Comparison of ENCODE assay signal across 18 cellular contexts in genomic region chr20:20079102-20079784, GRCh38. TPM values are rescaled to one million over a fixed set of nuclear protein-coding genes. Genes with fewer than 3 reads are reported as not detected.
DNase-seq lines count a peak whose midpoint lies in the region; ATAC-seq and TF ChIP-seq lines count a peak whose summit lies in the region.
"Had no signal": no experiment of that assay in that cellular context is flagged by ENCODE, and none has a peak within 500 bp of the region (broad histone marks: within the 10 kb centered on the region; RNA-seq: fewer than 3 reads in every experiment).

No MANE protein-coding gene starts in this region.

- H3K36me3 Mint-ChIP-seq in CD4-positive, alpha-beta T cell (ENCODE audit: low read depth) = no peaks in the 10 kb centered on the region
- H3K36me3 Mint-ChIP-seq: activated naive CD4-positive, alpha-beta T cell treated with anti-CD3 and anti-CD28 coated beads, Interleukin-2, amount 10 ng/mL, durations not matched to agents 7 days and 5 days had no signal

- no peak overlapping the region for H3K27ac Mint-ChIP-seq in CD4-positive, alpha-beta T cell
- H3K27ac Mint-ChIP-seq: activated naive CD4-positive, alpha-beta T cell treated with anti-CD3 and anti-CD28 coated beads, Interleukin-2, amount 10 ng/mL, durations not matched to agents 7 days and 5 days had no signal

- POLR2A ChIA-PET in CD4-positive, alpha-beta T cell (lab: Charles Lee) = no interaction called here

- no peak overlapping the region for H3K27ac ChIP-seq in CD4-positive, alpha-beta T cell (ENCODE audit: low read depth, low read length)
- H3K27ac ChIP-seq: neutrophil had no signal

- CTCF ChIA-PET in CD4-positive, alpha-beta T cell (lab: Charles Lee) = no interaction called here

- peak; percentile 97 for ATAC-seq in left colon
- ATAC-seq in HG02852 (IDR thresholded peaks at IDR 0.05; ENCODE audit: unreplicated experiment) = no peak
- ATAC-seq in HG03565 (IDR thresholded peaks at IDR 0.05; ENCODE audit: unreplicated experiment) = no peak
- ATAC-seq in CD4-positive, alpha-beta T cell (ENCODE audit: poor library complexity) = no peak
- ATAC-seq: sciatic nerve had no signal

- H3K27me3 Mint-ChIP-seq in CD4-positive, alpha-beta T cell = peaks cover 19% of the 10 kb centered on the region

- peaks cover 5% of the 10 kb centered on the region for H3K4me1 Mint-ChIP-seq in CD4-positive, alpha-beta T cell (ENCODE audit: low read depth)
- H3K4me1 Mint-ChIP-seq: activated naive CD4-positive, alpha-beta T cell treated with anti-CD3 and anti-CD28 coated beads, Interleukin-2, amount 10 ng/mL, durations not matched to agents 7 days and 5 days had no signal

- no peaks in the 10 kb centered on the region for H3K9me3 Mint-ChIP-seq in CD4-positive, alpha-beta T cell
- H3K9me3 Mint-ChIP-seq: activated naive CD4-positive, alpha-beta T cell treated with anti-CD3 and anti-CD28 coated beads, Interleukin-2, amount 10 ng/mL, durations not matched to agents 7 days and 5 days had no signal

- intact Hi-C loops in left colon (cut with DNase I, micrococcal nuclease) = no loop called here
- intact Hi-C loops in CD4-positive, alpha-beta T cell (cut with DNase I, micrococcal nuclease) = no loop called here

- peaks cover 11% of the 10 kb centered on the region for H3K27me3 ChIP-seq in CD4-positive, alpha-beta T cell (ENCODE audit: control insufficient read depth, insufficient read depth, low read length)

- H3K4me3 Mint-ChIP-seq in CD4-positive, alpha-beta T cell = no peak overlapping the region
- H3K4me3 Mint-ChIP-seq: activated naive CD4-positive, alpha-beta T cell treated with anti-CD3 and anti-CD28 coated beads, Interleukin-2, amount 10 ng/mL, durations not matched to agents 7 days and 5 days had no signal

- DNase-seq in DMS53 (lab: John Stamatoyannopoulos, UW) = peak; percentile 83
- peak; percentile 78 for DNase-seq in NCI-H146 (lab: John Stamatoyannopoulos, UW)
- DNase-seq in NCI-H526 treated with DMSO at 0.1 percent for 48 hours (lab: John Stamatoyannopoulos, UW) = peak; percentile 94
- no peak for DNase-seq in left colon
- DNase-seq in CD4-positive, alpha-beta T cell = no peak
- no peak for DNase-seq in T-helper 2 cell
- DNase-seq: activated CD4-positive, alpha-beta T cell treated with anti-CD3 and anti-CD28 coated beads for 4 hours; activated naive CD4-positive, alpha-beta T cell treated with anti-CD3 and anti-CD28 coated beads, Interleukin-2, amount 10 ng/mL, durations not matched to agents 7 days and 5 days; cortex of kidney; DND-41; glutamatergic neuron; islet precursor cell; Right ventricle myocardium superior had no signal

- H3K9me3 ChIP-seq in CD4-positive, alpha-beta T cell (ENCODE audit: control insufficient read depth, low read length) = no peaks in the 10 kb centered on the region
- H3K9me3 ChIP-seq: neutrophil had no signal

- no peak for TF ChIP-seq CTCF in CD4-positive, alpha-beta T cell (IDR thresholded peaks at IDR 0.05)

RNA-seq across cellular contexts. Expression of gene CFAP61, which starts 26.9 kb away (rescaled TPM):
- total RNA-seq in left colon = under 1 TPM in 1 of 2 donors, not detected in 1; 0.67 TPM
- not detected for total RNA-seq in CD4-positive, alpha-beta T cell
- total RNA-seq: epithelial cell of proximal tubule had no signal

RNA-seq across cellular contexts. Expression of gene CRNKL1, which starts 27.0 kb away (rescaled TPM):
- 10 to 100 TPM; 15.2 to 22.4 TPM for total RNA-seq in left colon
- 10 to 100 TPM; 24.3 to 26.1 TPM for total RNA-seq in CD4-positive, alpha-beta T cell

Comparison
In these comparisons a context has a peak if more than half of its experiments do, and no peak if none do; other contexts are left out.
1. DNase-seq: peak in DMS53 (single experiment), NCI-H146 (single experiment) and NCI-H526 treated with DMSO at 0.1 percent for 48 hours (single experiment); none in left colon (0 of 2), CD4-positive, alpha-beta T cell (0 of 10) and T-helper 2 cell (0 of 5).